ENCODE assay signal across 9 cellular contexts in genomic region chr3:25033407-25034029, GRCh38.
DNase-seq lines count a peak whose midpoint lies in the region; ATAC-seq and TF ChIP-seq lines count a peak whose summit lies in the region.
"Had no signal": no experiment of that assay in that cellular context is flagged by ENCODE, and none has a peak within 500 bp of the region (broad histone marks: within the 10 kb centered on the region; RNA-seq: fewer than 3 reads in every experiment).

No MANE protein-coding gene starts in this region.

- no peaks in the 10 kb centered on the region for H3F3A ChIP-seq in PC-3 (ENCODE audit: low read length, unreplicated experiment)

- TF ChIP-seq CTCF in PC-3 (conservative IDR thresholded peaks at IDR 0.05; ENCODE audit: low read depth, low read length) (peak; percentile 68), endodermal cell (conservative IDR thresholded peaks at IDR 0.05) (peak; percentile 92)

- peaks cover 1% of the 10 kb centered on the region for H3K4me1 Mint-ChIP-seq in endodermal cell

- H3K4me3 Mint-ChIP-seq in endodermal cell, result no peak overlapping the region
- H3K4me3 Mint-ChIP-seq: activated naive CD8-positive, alpha-beta T cell had no signal

- WGBS in endodermal cell (ENCODE audit: insufficient coverage in 1 of 2, insufficient read length in 1 of 2), 2 experiments, result 84 to 93% methylated on average over 4 to 6 of the region's 6 CpGs

- H3K27me3 ChIP-seq in PC-3 (ENCODE audit: low read length), result peaks cover 12% of the 10 kb centered on the region; the same call in 1 of the 2 replicates
- H3K27me3 ChIP-seq in endodermal cell (ENCODE audit: control insufficient read depth, insufficient read depth, low read length, poor library complexity, severe bottlenecking), result peaks cover 4% of the 10 kb centered on the region

- H4K20me1 ChIP-seq in PC-3 (ENCODE audit: low read length), result no peaks in the 10 kb centered on the region

- CTCF ChIA-PET in PC-3 (lab: Charles Lee), result interaction anchor here (0.6 kb wide), 2 partner anchors 37 to 414 kb away, joined by 4 to 5 read pairs; no protein-coding TSS in a partner anchor

- no peaks in the 10 kb centered on the region for H3K9me3 Mint-ChIP-seq in endodermal cell

- H3K27ac ChIP-seq in PC-3 (ENCODE audit: low read length) (no peak overlapping the region), endodermal cell (ENCODE audit: low read depth, low read length) (no peak overlapping the region)

- BruUV-seq in PC-3 (replicated peaks; lab: Mats Ljungman, UMichigan), result no TSS peak

- no peaks in the 10 kb centered on the region for H3K9me2 ChIP-seq in PC-3 (replicated peaks; ENCODE audit: low read length)

- H3K27ac Mint-ChIP-seq in endodermal cell, result no peak overlapping the region
- H3K27ac Mint-ChIP-seq: activated naive CD8-positive, alpha-beta T cell had no signal

- H3K9me3 ChIP-seq in PC-3 (ENCODE audit: low read length), result no peaks in the 10 kb centered on the region
- H3K9me3 ChIP-seq in endodermal cell (ENCODE audit: control insufficient read depth, low read length), result no peaks in the 10 kb centered on the region

- POLR2A ChIA-PET in PC-3 (lab: Charles Lee; ENCODE audit: unreplicated experiment), result no interaction called here

- no peak overlapping the region for H2AFZ ChIP-seq in PC-3 (ENCODE audit: low read length)

- intact Hi-C loops in PC-3 (cut with micrococcal nuclease), result no loop called here

- ATAC-seq in GM19351 (IDR thresholded peaks at IDR 0.05; ENCODE audit: unreplicated experiment) (peak; percentile 91), HG03432 (IDR thresholded peaks at IDR 0.05; ENCODE audit: unreplicated experiment) (peak; percentile 92), PC-3 (peak; percentile 35; the same call in 1 of the 2 replicates)

- no peaks in the 10 kb centered on the region for H3K79me2 ChIP-seq in PC-3 (ENCODE audit: low read length)

- no peaks in the 10 kb centered on the region for H3K36me3 Mint-ChIP-seq in endodermal cell (ENCODE audit: low read depth)
- H3K36me3 Mint-ChIP-seq: activated naive CD8-positive, alpha-beta T cell had no signal

- peak; percentile 79 for DNase-seq in DMS 273 (lab: John Stamatoyannopoulos, UW; ENCODE audit: unreplicated experiment)
- DNase-seq in DMS 273 treated with DMSO at 0.1 percent for 48 hours (lab: John Stamatoyannopoulos, UW), result no peak
- DNase-seq in PC-3, result peak; percentile 60
- peak; percentile 87 for DNase-seq in endodermal cell
- DNase-seq in midbrain (lab: John Stamatoyannopoulos, UW), result peak; percentile 24
- DNase-seq in middle frontal gyrus (ENCODE audit: extremely low spot score, low spot score), result no peak

- H3K36me3 ChIP-seq in PC-3 (ENCODE audit: low read depth, low read length) (no peaks in the 10 kb centered on the region), endodermal cell (ENCODE audit: control insufficient read depth, insufficient read depth, low read length) (no peaks in the 10 kb centered on the region)

- no peak overlapping the region for H3K4me2 ChIP-seq in PC-3 (ENCODE audit: low read length)

- H3K9ac ChIP-seq in PC-3 (ENCODE audit: low read length), result no peak overlapping the region
- no peak overlapping the region for H3K9ac ChIP-seq in endodermal cell (ENCODE audit: extremely low read depth, low read length, poor library complexity, severe bottlenecking)

- H3K4me1 ChIP-seq in PC-3 (ENCODE audit: insufficient read depth, low read length), result no peaks in the 10 kb centered on the region
- peaks cover 9% of the 10 kb centered on the region for H3K4me1 ChIP-seq in endodermal cell (ENCODE audit: control insufficient read depth, insufficient read depth, low read length)

- H3K4me3 ChIP-seq in PC-3 (ENCODE audit: low read length) (no peak overlapping the region), endodermal cell (ENCODE audit: low read length) (no peak overlapping the region)

- H3K27me3 Mint-ChIP-seq in endodermal cell (ENCODE audit: insufficient read depth), result peaks cover 38% of the 10 kb centered on the region

Comparison
In these comparisons a context has a peak if more than half of its experiments do, and no peak if none do; other contexts are left out.
1. DNase-seq: peak in DMS 273 (single experiment), PC-3 (single experiment), endodermal cell (single experiment) and midbrain (single experiment); none in DMS 273 treated with DMSO at 0.1 percent for 48 hours (single experiment) and middle frontal gyrus (single experiment).
2. ATAC-seq: peak in every context shown above with its lines; median percentile 92 in HG03432; 91 in GM19351; 35 in PC-3.